1 cellular context compared by ENCODE assay signal in genomic region chr15:100779331-100780207, GRCh38.
TF ChIP-seq lines count a peak whose summit lies in the region.

No MANE protein-coding gene starts in this region.

TF ChIP-seq in GM23338, 12 proteins besides CTCF, POLR2A, EP300 and RAD21 (continued from another document):
- no peak for TF ChIP-seq ZNF462 (CRISPR knock-in tag; IDR thresholded peaks at IDR 0.05)
- TF ChIP-seq POLR2AphosphoS5 (IDR thresholded peaks at IDR 0.05; ENCODE audit: low read depth) = no peak
- no peak for TF ChIP-seq ETS1 (IDR thresholded peaks at IDR 0.05)
- no peak for TF ChIP-seq STAT1 (IDR thresholded peaks at IDR 0.05; ENCODE audit: unreplicated experiment)
- no peak for TF ChIP-seq ZNF114 (CRISPR knock-in tag; IDR thresholded peaks at IDR 0.05)
- no peak for TF ChIP-seq REST (IDR thresholded peaks at IDR 0.05; ENCODE audit: unreplicated experiment)
- no peak for TF ChIP-seq JUNB (IDR thresholded peaks at IDR 0.05; ENCODE audit: unreplicated experiment)
- no peak for TF ChIP-seq NANOG (IDR thresholded peaks at IDR 0.05; ENCODE audit: borderline replicate concordance)
- TF ChIP-seq CREB1 (CRISPR knock-in tag; IDR thresholded peaks at IDR 0.05; ENCODE audit: low read depth) = no peak
